Comparison of ENCODE assay signal across 10 cellular contexts in genomic region chr19:3336680-3337523, GRCh38. TPM values are rescaled to one million over a fixed set of nuclear protein-coding genes. Genes with fewer than 3 reads are reported as not detected.
DNase-seq lines count a peak whose midpoint lies in the region; ATAC-seq and TF ChIP-seq lines count a peak whose summit lies in the region.
"Had no signal": no experiment of that assay in that cellular context is flagged by ENCODE, and none has a peak within 500 bp of the region (broad histone marks: within the 10 kb centered on the region; RNA-seq: fewer than 3 reads in every experiment).

No MANE protein-coding gene starts in this region.

- H3K9me3 Mint-ChIP-seq in endodermal cell = no peaks in the 10 kb centered on the region
- H3K9me3 Mint-ChIP-seq: activated T-cell treated with anti-CD3 and anti-CD28 coated beads, Interleukin-2, amount 50 U/mL, for 24 hours had no signal

- H3K36me3 Mint-ChIP-seq in endodermal cell (ENCODE audit: low read depth) = no peaks in the 10 kb centered on the region

- no peaks in the 10 kb centered on the region for H4K20me1 ChIP-seq in BLaER1 treated with 17β-estradiol and CSF1 and Interleukin-3, amounts not matched to agents 10 nM and 100 nM
- H4K20me1 ChIP-seq in osteoblast (ENCODE audit: insufficient read depth, low read length) = no peaks in the 10 kb centered on the region

- no peaks in the 10 kb centered on the region for H3K36me3 ChIP-seq in BLaER1 treated with 17β-estradiol and CSF1 and Interleukin-3, amounts not matched to agents 10 nM and 100 nM
- H3K36me3 ChIP-seq in osteoblast (ENCODE audit: insufficient read depth, low read length) = no peaks in the 10 kb centered on the region
- H3K36me3 ChIP-seq in endodermal cell (ENCODE audit: control insufficient read depth, insufficient read depth, low read length) = no peaks in the 10 kb centered on the region
- H3K36me3 ChIP-seq in SJCRH30 = no peaks in the 10 kb centered on the region

- no peaks in the 10 kb centered on the region for H3K27me3 ChIP-seq in BLaER1 treated with 17β-estradiol and CSF1 and Interleukin-3, amounts not matched to agents 10 nM and 100 nM
- H3K27me3 ChIP-seq in osteoblast (ENCODE audit: insufficient read depth, low read length) (no peaks in the 10 kb centered on the region), endodermal cell (ENCODE audit: control insufficient read depth, insufficient read depth, low read length, poor library complexity, severe bottlenecking) (peaks cover 4% of the 10 kb centered on the region), SJCRH30 (peaks cover 3% of the 10 kb centered on the region)

- ATAC-seq in GM21528 (IDR thresholded peaks at IDR 0.05; ENCODE audit: low FRiP score, unreplicated experiment) = no peak

- DNase-seq in NCI-H82 (lab: John Stamatoyannopoulos, UW) = peak; percentile 65
- peak; percentile 71 for DNase-seq in fibroblast of peridontal ligament (ENCODE audit: extremely low read depth)
- DNase-seq in osteoblast (ENCODE audit: insufficient read length, low spot score, missing footprints) = peak; percentile 87
- DNase-seq in endodermal cell = no peak
- DNase-seq in SIG-M5 treated with dmso at 0.1 percent for 504 hours (lab: John Stamatoyannopoulos, UW; ENCODE audit: unreplicated experiment) = no peak
- no peak for DNase-seq in SJCRH30
- DNase-seq: activated T-cell treated with anti-CD3 and anti-CD28 coated beads, Interleukin-2, amount 50 U/mL, for 24 hours; GDM1 had no signal

- H3K9ac ChIP-seq in BLaER1 treated with 17β-estradiol and CSF1 and Interleukin-3, amounts not matched to agents 10 nM and 100 nM = peak overlapping the region in 10 of 11 experiments; percentile 14 to 69 (median 51); a peak in 19 of 22 replicates
- H3K9ac ChIP-seq in endodermal cell (ENCODE audit: extremely low read depth, low read length, poor library complexity, severe bottlenecking) = no peak overlapping the region

- no peaks in the 10 kb centered on the region for H3K79me2 ChIP-seq in osteoblast (ENCODE audit: insufficient read depth, low read length)

- peaks cover 0 to 7% (median 5%) of the 10 kb centered on the region in 11 experiments; a peak in 10 of 22 replicates for H3K9me3 ChIP-seq in BLaER1 treated with 17β-estradiol and CSF1 and Interleukin-3, amounts not matched to agents 10 nM and 100 nM (replicated peaks in 1 of 11)
- H3K9me3 ChIP-seq in osteoblast (ENCODE audit: low read depth, low read length) (no peaks in the 10 kb centered on the region), endodermal cell (ENCODE audit: control insufficient read depth, low read length) (no peaks in the 10 kb centered on the region), SJCRH30 (replicated peaks) (no peaks in the 10 kb centered on the region)

- WGBS in endodermal cell (ENCODE audit: insufficient coverage in 1 of 2, insufficient read length in 1 of 2), 2 experiments = 79 to 88% methylated on average over 16 to 22 of the region's 22 CpGs

- H3K4me2 ChIP-seq in BLaER1 treated with 17β-estradiol and CSF1 and Interleukin-3, amounts not matched to agents 10 nM and 100 nM = peak overlapping the region; percentile 64 to 89 (median 79)
- peak overlapping the region; percentile 50 for H3K4me2 ChIP-seq in osteoblast (ENCODE audit: insufficient read depth, low read length)

- H3K4me1 Mint-ChIP-seq in endodermal cell = no peaks in the 10 kb centered on the region

- peak overlapping the region; percentile 77 for H2AFZ ChIP-seq in osteoblast (ENCODE audit: low read length)

- no peak overlapping the region for H3K4me3 Mint-ChIP-seq in endodermal cell
- H3K4me3 Mint-ChIP-seq: activated T-cell treated with anti-CD3 and anti-CD28 coated beads, Interleukin-2, amount 50 U/mL, for 24 hours had no signal

- TF ChIP-seq CTCF in osteoblast (IDR thresholded peaks at IDR 0.05; ENCODE audit: extremely low read depth, low read depth, low read length) = no peak
- TF ChIP-seq CTCF in endodermal cell (conservative IDR thresholded peaks at IDR 0.05) = no peak

- H3K27me3 Mint-ChIP-seq in endodermal cell (ENCODE audit: insufficient read depth) = peaks cover 36% of the 10 kb centered on the region
- H3K27me3 Mint-ChIP-seq: activated T-cell treated with anti-CD3 and anti-CD28 coated beads, Interleukin-2, amount 50 U/mL, for 24 hours had no signal

- H3K4me1 ChIP-seq in BLaER1 treated with 17β-estradiol and CSF1 and Interleukin-3, amounts not matched to agents 10 nM and 100 nM = peaks cover 36 to 67% (median 62%) of the 10 kb centered on the region in 10 experiments
- peaks cover 25% of the 10 kb centered on the region for H3K4me1 ChIP-seq in osteoblast (ENCODE audit: insufficient read depth, low read length)
- H3K4me1 ChIP-seq in endodermal cell (ENCODE audit: control insufficient read depth, insufficient read depth, low read length) = no peaks in the 10 kb centered on the region
- no peaks in the 10 kb centered on the region; the same call in 1 of the 2 replicates for H3K4me1 ChIP-seq in SJCRH30

- H3K27ac Mint-ChIP-seq in endodermal cell = no peak overlapping the region
- H3K27ac Mint-ChIP-seq: activated T-cell treated with anti-CD3 and anti-CD28 coated beads, Interleukin-2, amount 50 U/mL, for 24 hours had no signal

- peak overlapping the region in 9 of 11 experiments; percentile 26 to 75 (median 53); a peak in 17 of 22 replicates for H3K27ac ChIP-seq in BLaER1 treated with 17β-estradiol and CSF1 and Interleukin-3, amounts not matched to agents 10 nM and 100 nM
- H3K27ac ChIP-seq in osteoblast (ENCODE audit: low read depth, low read length) (peak overlapping the region; percentile 53), endodermal cell (ENCODE audit: low read depth, low read length) (no peak overlapping the region), SJCRH30 (no peak overlapping the region)

- H3K4me3 ChIP-seq in BLaER1 treated with 17β-estradiol and CSF1 and Interleukin-3, amounts not matched to agents 10 nM and 100 nM = no peak overlapping the region
- H3K4me3 ChIP-seq in osteoblast (ENCODE audit: insufficient read depth, low read length) (peak overlapping the region; percentile 29), endodermal cell (ENCODE audit: low read length) (no peak overlapping the region), SJCRH30 (no peak overlapping the region)

RNA-seq across cellular contexts. Expression of gene NFIC, which starts 29.5 kb away (rescaled TPM):
- total RNA-seq in osteoblast = 57.2 and 61.2 TPM in 2 replicates
- 1 to 10 TPM; 5.2 to 6.6 TPM for total RNA-seq in endodermal cell
- polyA plus RNA-seq in endodermal cell (2013, experiment 1 of 2) = 4.0 TPM
- 3.7 TPM for polyA plus RNA-seq in endodermal cell (2013, experiment 2 of 2)
- 15.1 and 16.4 TPM in 2 replicates for total RNA-seq in SJCRH30 (2014; rRNA removed; shearing (Covaris generic))

Comparison
In these comparisons a context has a peak if more than half of its experiments do, and no peak if none do; other contexts are left out.
1. H3K27ac ChIP-seq: peak in BLaER1 treated with 17β-estradiol and CSF1 and Interleukin-3, amounts not matched to agents 10 nM and 100 nM (9 of 11) and osteoblast (single experiment); none in endodermal cell (single experiment) and SJCRH30 (single experiment).
2. DNase-seq: peak in NCI-H82 (single experiment), fibroblast of peridontal ligament (single experiment) and osteoblast (single experiment); none in endodermal cell (single experiment), SIG-M5 treated with dmso at 0.1 percent for 504 hours (single experiment) and SJCRH30 (0 of 2).